ENCODE assay signal across 8 cellular contexts in the genomic region with DNA sequence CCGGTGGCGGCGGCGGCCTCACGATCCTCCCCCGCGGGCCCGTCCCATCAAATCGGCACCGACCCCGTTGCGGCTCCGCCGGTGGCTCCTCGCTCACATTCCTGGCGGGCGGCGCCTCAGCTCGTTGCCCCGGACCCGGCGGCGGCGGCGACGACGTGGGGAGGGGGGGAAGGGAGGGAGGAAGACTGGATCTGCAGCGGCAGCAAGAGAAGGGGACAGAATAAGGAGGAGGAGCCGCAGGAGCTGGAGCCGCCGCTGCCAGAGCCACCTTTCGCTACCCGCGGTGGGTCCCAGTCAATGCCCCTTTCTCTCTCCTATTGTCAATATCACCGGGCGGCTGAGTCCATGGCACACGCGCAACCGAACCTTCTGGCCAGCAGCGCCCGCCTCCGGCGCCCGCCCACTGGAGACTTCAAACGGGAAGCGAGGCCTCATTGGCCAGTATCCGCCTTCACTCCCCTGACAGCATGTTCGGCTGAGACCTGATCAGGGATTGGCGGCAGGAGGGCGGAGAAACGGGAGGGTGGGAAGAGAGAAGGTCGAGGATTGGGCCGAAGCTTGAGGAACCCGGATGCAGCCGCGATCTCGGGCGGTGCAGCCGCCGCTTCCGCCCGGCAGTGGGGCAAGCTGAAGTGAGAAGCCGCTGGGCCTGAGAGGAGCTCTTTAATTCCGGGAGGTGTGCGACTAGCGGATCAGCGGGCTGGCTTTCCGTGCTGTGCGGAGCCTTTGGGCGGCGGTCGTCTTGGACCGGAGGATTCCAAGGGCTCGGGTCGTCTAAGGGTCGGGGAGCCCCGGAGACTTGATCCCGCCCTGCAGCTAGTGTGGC. TPM values are rescaled to one million over a fixed set of nuclear protein-coding genes. Genes with fewer than 3 reads are reported as not detected.
A peak's percentile ranks its signal among the peaks of the same experiment; 100 is the strongest.
DNase-seq lines count a peak whose midpoint lies in the region; TF ChIP-seq lines count a peak whose summit lies in the region.

A gene (minus strand): TSS at position 378 of the 826 bp plus-strand sequence. CDS start 3,692 bp downstream, outside the sequence.

- CTCF ChIA-PET in activated CD8-positive, alpha-beta memory T cell treated with anti-CD3 and anti-CD28 coated beads for 36 hours (lab: Charles Lee) = interaction anchor here (1.3 to 1.9 kb wide), 3 partner anchors 66 to 155 kb away, joined by 3 to 5 read pairs (median 5); a partner anchor contains a TSS

- DNase-seq in CMK (ENCODE audit: low read depth) (peak; percentile 89), GM20000 (ENCODE audit: low spot score) (peak; percentile 96), HT-29 (ENCODE audit: low spot score) (peak; percentile 95), NOMO-1 (lab: John Stamatoyannopoulos, UW; ENCODE audit: unreplicated experiment in 2 of 2) (peak; percentile 96 to 99), lung microvascular endothelial cell (ENCODE audit: low read depth in 2 of 2) (peak; percentile 99)
- peak; percentile 94 to 97 (median 97) for DNase-seq in effector memory CD4-positive, alpha-beta T cell
- DNase-seq in stimulated activated CD4-positive, alpha-beta T cell treated with anti-CD3 and anti-CD28 coated beads, TNF-alpha, amount 100 ng/mL, for 48 hours (ENCODE audit: low read depth in 3 of 3) = peak; percentile 95 to 97 (median 95)

- no peaks in the 10 kb centered on the region for H3K9me3 ChIP-seq in effector memory CD4-positive, alpha-beta T cell (ENCODE audit: control insufficient read depth, low read length)

- peaks cover 6% of the 10 kb centered on the region for H3K4me1 ChIP-seq in effector memory CD4-positive, alpha-beta T cell (ENCODE audit: control insufficient read depth, insufficient read depth, low read length, poor library complexity, severe bottlenecking)

- H3K27me3 ChIP-seq in effector memory CD4-positive, alpha-beta T cell (replicated peaks; ENCODE audit: control insufficient read depth, insufficient read depth, low read length, poor library complexity, severe bottlenecking) = no peaks in the 10 kb centered on the region

- peak within 1 kb of the TSS; percentile 89 for H3K4me3 ChIP-seq in effector memory CD4-positive, alpha-beta T cell (ENCODE audit: insufficient read depth, low read depth, low read length, poor library complexity, severe bottlenecking)

- peak within 1 kb of the TSS; percentile 78 for H3K27ac ChIP-seq in effector memory CD4-positive, alpha-beta T cell (ENCODE audit: insufficient read depth, low read length, poor library complexity, severe bottlenecking)

- H3K36me3 ChIP-seq in effector memory CD4-positive, alpha-beta T cell (ENCODE audit: control insufficient read depth, insufficient read depth, low read length) = peaks cover 5% of the 10 kb centered on the region

- POLR2A ChIA-PET in activated CD8-positive, alpha-beta memory T cell treated with anti-CD3 and anti-CD28 coated beads for 36 hours (lab: Charles Lee) = interaction anchor here (0.6 to 1.4 kb wide), 7 partner anchors 12 to 99 kb away, joined by 3 to 9 read pairs (median 5); a partner anchor contains a TSS

- no peak for TF ChIP-seq CTCF in GM20000 (IDR thresholded peaks at IDR 0.05; ENCODE audit: extremely low read depth, missing control alignments)

RNA-seq across cellular contexts. Expression of the gene that starts here (rescaled TPM):
- total RNA-seq in HT-29 (2014; rRNA removed; shearing (Covaris generic)) = 5.2 and 5.4 TPM in 2 replicates
- 10 to 100 TPM; 49.9 to 53.3 TPM for total RNA-seq in activated CD8-positive, alpha-beta memory T cell treated with anti-CD3 and anti-CD28 coated beads for 36 hours
- total RNA-seq in lung microvascular endothelial cell = 8.1 and 8.9 TPM in 2 replicates

Comparison
In these comparisons a context has a peak if more than half of its experiments do, and no peak if none do; other contexts are left out.
1. Peak in every context shown above with its lines: DNase-seq, H3K4me3 ChIP-seq and H3K27ac ChIP-seq.